ENCODE assay signal across 41 cellular contexts in genomic region chr1:74280642-74281396, GRCh38. TPM values are rescaled to one million over a fixed set of nuclear protein-coding genes. Genes with fewer than 3 reads are reported as not detected.
"Had no signal": no experiment of that assay in that cellular context is flagged by ENCODE, and none has a peak within 500 bp of the region (broad histone marks: within the 10 kb centered on the region; RNA-seq: fewer than 3 reads in every experiment).

No MANE protein-coding gene starts in this region.

- H3K27me3 ChIP-seq: ascending aorta, cardiac muscle cell, SJCRH30 had no signal

- H3K4me3 ChIP-seq: ascending aorta, cardiac muscle cell, SJCRH30, SK-N-MC had no signal

- H3K9me3 Mint-ChIP-seq: activated CD8-positive, alpha-beta T cell treated with anti-CD3 and anti-CD28 coated beads for 36 hours had no signal

- H3K4me1 Mint-ChIP-seq: activated naive CD8-positive, alpha-beta T cell treated with anti-CD3 and anti-CD28 coated beads for 36 hours; activated T-helper 17 cell treated with anti-CD3 and anti-CD28 coated beads, Interleukin-2, amount 50 U/mL, for 72 hours; IgD-negative memory B cell had no signal

- H3K4me3 Mint-ChIP-seq: activated CD8-positive, alpha-beta T cell treated with anti-CD3 and anti-CD28 coated beads for 36 hours; activated naive CD8-positive, alpha-beta T cell treated with anti-CD3 and anti-CD28 coated beads for 36 hours; activated T-cell treated with anti-CD3 and anti-CD28 coated beads, Interleukin-2, amount 50 U/mL, for 72 hours; activated T-helper 17 cell treated with anti-CD3 and anti-CD28 coated beads, Interleukin-2, amount 50 U/mL, for 72 hours; IgD-negative memory B cell had no signal

- H3K9me3 ChIP-seq: ascending aorta, SJCRH30 had no signal

- DNase-seq: activated CD4-positive, alpha-beta T cell treated with anti-CD3 and anti-CD28 coated beads for 1 hour; activated CD4-positive, alpha-beta T cell treated with anti-CD3 and anti-CD28 coated beads for 48 hours; activated CD4-positive, alpha-beta T cell treated with anti-CD3 and anti-CD28 coated beads, Interleukin-2, amount 50 U/mL, for 4 hours; activated CD4-positive, CD25-positive, alpha-beta regulatory T cell; activated CD8-positive, alpha-beta T cell treated with anti-CD3 and anti-CD28 coated beads for 36 hours; activated effector memory CD4-positive, alpha-beta T cell treated with anti-CD3 and anti-CD28 coated beads, Interleukin-2, amount 50 U/mL, for 16 hours; activated naive CD4-positive, alpha-beta T cell; activated naive CD4-positive, alpha-beta T cell treated with anti-CD3 and anti-CD28 coated beads, Interleukin-2, amount 50 U/mL, for 16 hours; activated naive CD8-positive, alpha-beta T cell treated with anti-CD3 and anti-CD28 coated beads for 36 hours; activated T-cell treated with anti-CD3 and anti-CD28 coated beads, Interleukin-2, amount 50 U/mL, for 1 hour; activated T-cell treated with anti-CD3 and anti-CD28 coated beads, Interleukin-2, amount 50 U/mL, for 72 hours; amniotic stem cell; Karpas-422; KBM-7; MM.1S; MV-4-11; NCI-H1092; NCI-H1417; NCI-H146; NCI-H187 treated with DMSO at 0.1 percent for 48 hours; NCI-H2081; NCI-H2171 treated with DMSO at 0.1 percent for 48 hours; NCI-H226; NCI-H446 treated with DMSO at 0.1 percent for 48 hours; NCI-H524; NCI-H69; NCI-H82; NK-92 treated with Interleukin-12 subunit alpha and Interleukin-12 subunit beta, amount 100 ng/mL, for 24 hours; SHP77; SJCRH30; T1000; WERI-Rb-1 had no signal

- H3K36me3 Mint-ChIP-seq: activated naive CD8-positive, alpha-beta T cell treated with anti-CD3 and anti-CD28 coated beads for 36 hours; IgD-negative memory B cell had no signal

- H3K36me3 ChIP-seq: ascending aorta, cardiac muscle cell, SJCRH30, WERI-Rb-1 had no signal

- H3K27ac Mint-ChIP-seq: activated CD8-positive, alpha-beta T cell treated with anti-CD3 and anti-CD28 coated beads for 36 hours; activated naive CD8-positive, alpha-beta T cell treated with anti-CD3 and anti-CD28 coated beads for 36 hours; activated T-cell treated with anti-CD3 and anti-CD28 coated beads, Interleukin-2, amount 50 U/mL, for 72 hours; activated T-helper 17 cell treated with anti-CD3 and anti-CD28 coated beads, Interleukin-2, amount 50 U/mL, for 72 hours; IgD-negative memory B cell had no signal

- ATAC-seq: activated CD8-positive, alpha-beta T cell treated with anti-CD3 and anti-CD28 coated beads for 36 hours; activated T-cell treated with anti-CD3 and anti-CD28 coated beads, Interleukin-2, amount 50 U/mL, for 72 hours; activated T-helper 17 cell treated with anti-CD3 and anti-CD28 coated beads, Interleukin-2, amount 50 U/mL, for 72 hours had no signal

- H3K27me3 Mint-ChIP-seq: activated CD8-positive, alpha-beta T cell treated with anti-CD3 and anti-CD28 coated beads for 36 hours; activated naive CD8-positive, alpha-beta T cell treated with anti-CD3 and anti-CD28 coated beads for 36 hours; activated T-helper 17 cell treated with anti-CD3 and anti-CD28 coated beads, Interleukin-2, amount 50 U/mL, for 72 hours; IgD-negative memory B cell had no signal

- H3K27ac ChIP-seq: ascending aorta, cardiac muscle cell, SJCRH30, SK-N-MC, WERI-Rb-1 had no signal

- H3K4me1 ChIP-seq: ascending aorta, SJCRH30 had no signal

RNA-seq across cellular contexts. Expression of gene TNNI3K, which starts 45.6 kb away (rescaled TPM):
- total RNA-seq: activated CD8-positive, alpha-beta memory T cell treated with anti-CD3 and anti-CD28 coated beads for 36 hours; activated naive CD8-positive, alpha-beta T cell treated with anti-CD3 and anti-CD28 coated beads for 36 hours; OCI-LY7; SJCRH30; T-helper 1 cell treated with Interleukin-12 subunit alpha and Interleukin-12 subunit beta and Interleukin-4 antibody, amounts not matched to agents 30 ng/mL and 1 ng/mL, for 36 hours; T-helper 2 cell treated with Interferon-gamma antibody and Interleukin-4, amounts not matched to agents 100 ng/mL and 5 ng/mL, for 36 hours had no signal
- polyA plus RNA-seq: IgD-negative memory B cell had no signal
